ENCODE assay signal across 1 cellular context in the genomic region with DNA sequence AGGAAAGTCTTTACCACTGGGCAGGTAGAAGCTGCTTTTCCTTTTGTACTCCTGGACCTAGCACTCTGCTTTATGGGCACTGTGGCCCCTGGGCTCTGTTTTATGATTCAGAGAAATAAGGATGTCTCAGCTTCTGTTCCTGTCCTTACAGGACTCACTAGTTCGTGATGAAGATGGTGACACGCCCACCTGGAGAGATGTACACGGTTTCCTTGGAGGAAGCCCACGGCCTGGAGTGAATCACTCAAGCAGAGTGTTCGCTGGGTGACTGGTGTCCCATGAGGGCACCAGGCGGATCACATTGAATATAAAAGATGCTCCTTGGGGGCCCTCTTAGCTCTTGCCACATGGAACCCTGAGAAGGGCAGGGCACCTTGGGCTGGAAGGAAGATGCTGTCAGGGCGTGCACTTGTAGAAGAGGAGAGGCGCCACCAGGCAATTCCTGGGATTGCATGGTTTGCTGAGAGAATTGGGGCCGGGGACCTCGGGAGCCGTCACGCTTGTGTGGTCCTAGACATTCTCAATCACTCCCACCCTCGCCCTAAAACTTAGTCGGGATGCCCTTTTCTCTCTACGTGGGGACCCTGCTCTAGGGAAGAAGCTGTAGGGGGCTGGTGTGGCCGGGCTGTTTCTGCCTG.
TF ChIP-seq lines count a peak whose summit lies in the region.

No MANE protein-coding gene starts in this region.

TF ChIP-seq in H1, 55 proteins besides CTCF, POLR2A, EP300 and RAD21:
- TF ChIP-seq SP1 (IDR thresholded peaks at IDR 0.05; ENCODE audit: low read depth, low read length), result no peak
- no peak for TF ChIP-seq SIN3A (conservative IDR thresholded peaks at IDR 0.05 in 1 of 2, IDR thresholded peaks at IDR 0.05 in 1 of 2; ENCODE audit: low read depth in 1 of 2, low read length in 2 of 2)
- no peak for TF ChIP-seq EGR1 (IDR thresholded peaks at IDR 0.05; ENCODE audit: borderline replicate concordance, low read depth, low read length)
- no peak for TF ChIP-seq EZH2 (IDR thresholded peaks at IDR 0.05; ENCODE audit: low read depth, low read length, severe bottlenecking)
- TF ChIP-seq HDAC2 (IDR thresholded peaks at IDR 0.05; ENCODE audit: borderline replicate concordance in 1 of 2, low read depth in 2 of 2, low read length in 2 of 2), result no peak
- no peak for TF ChIP-seq FOSL1 (IDR thresholded peaks at IDR 0.05; ENCODE audit: insufficient read depth, low read depth, low read length)
- TF ChIP-seq, protein P1, sequence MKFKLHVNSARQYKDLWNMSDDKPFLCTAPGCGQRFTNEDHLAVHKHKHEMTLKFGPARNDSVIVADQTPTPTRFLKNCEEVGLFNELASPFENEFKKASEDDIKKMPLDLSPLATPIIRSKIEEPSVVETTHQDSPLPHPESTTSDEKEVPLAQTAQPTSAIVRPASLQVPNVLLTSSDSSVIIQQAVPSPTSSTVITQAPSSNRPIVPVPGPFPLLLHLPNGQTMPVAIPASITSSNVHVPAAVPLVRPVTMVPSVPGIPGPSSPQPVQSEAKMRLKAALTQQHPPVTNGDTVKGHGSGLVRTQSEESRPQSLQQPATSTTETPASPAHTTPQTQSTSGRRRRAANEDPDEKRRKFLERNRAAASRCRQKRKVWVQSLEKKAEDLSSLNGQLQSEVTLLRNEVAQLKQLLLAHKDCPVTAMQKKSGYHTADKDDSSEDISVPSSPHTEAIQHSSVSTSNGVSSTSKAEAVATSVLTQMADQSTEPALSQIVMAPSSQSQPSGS (IDR thresholded peaks at IDR 0.05; ENCODE audit: low read length), result no peak
- no peak for TF ChIP-seq SAP30 (IDR thresholded peaks at IDR 0.05; ENCODE audit: insufficient read depth, insufficient replicate concordance, low read length)
